Comparison of ENCODE assay signal across 14 cellular contexts in genomic region chr12:51322452-51322851, GRCh38. TPM values are rescaled to one million over a fixed set of nuclear protein-coding genes. Genes with fewer than 3 reads are reported as not detected.
DNase-seq lines count a peak whose midpoint lies in the region; ATAC-seq and TF ChIP-seq lines count a peak whose summit lies in the region.
"Had no signal": no experiment of that assay in that cellular context is flagged by ENCODE, and none has a peak within 500 bp of the region (broad histone marks: within the 10 kb centered on the region; RNA-seq: fewer than 3 reads in every experiment).

No MANE protein-coding gene starts in this region.

- peak overlapping the region; percentile 83 for H3K4me3 Mint-ChIP-seq in dendritic cell treated with granulocyte-macrophage colony-stimulating factor and Interleukin-4, amounts not matched to agents 40 ng/mL and 50 ng/mL, for 4 days
- H3K4me3 Mint-ChIP-seq: nephron progenitor cell had no signal

- H3K4me1 Mint-ChIP-seq in dendritic cell treated with granulocyte-macrophage colony-stimulating factor and Interleukin-4, amounts not matched to agents 40 ng/mL and 50 ng/mL, for 4 days (ENCODE audit: low read depth): peaks cover 85% of the 10 kb centered on the region

- H3K4me1 ChIP-seq in Peyer's patch (peaks cover 0 to 12% (median 8%) of the 10 kb centered on the region in 4 donors), testis (no peaks in the 10 kb centered on the region)

- H3K36me3 ChIP-seq in Peyer's patch: no peaks in the 10 kb centered on the region
- H3K36me3 ChIP-seq in testis (ENCODE audit: low read depth, missing control alignments): no peaks in the 10 kb centered on the region
- H3K36me3 ChIP-seq: vagina had no signal

- peaks cover 53% of the 10 kb centered on the region for H3K36me3 Mint-ChIP-seq in dendritic cell treated with granulocyte-macrophage colony-stimulating factor and Interleukin-4, amounts not matched to agents 40 ng/mL and 50 ng/mL, for 4 days (ENCODE audit: low read depth)

- peak overlapping the region; percentile 62 for H3K4me3 ChIP-seq in GM12864 (ENCODE audit: low read depth, low read length)
- H3K4me3 ChIP-seq in Peyer's patch: peak overlapping the region in 3 of 4 donors; percentile 50 to 52 (median 51)
- H3K4me3 ChIP-seq in testis: no peak overlapping the region
- H3K4me3 ChIP-seq: GM23248 had no signal

- no peak for ATAC-seq in GM21619 (IDR thresholded peaks at IDR 0.05; ENCODE audit: unreplicated experiment)

- H3K27me3 ChIP-seq in Peyer's patch (no peaks in the 10 kb centered on the region), testis (no peaks in the 10 kb centered on the region)
- H3K27me3 ChIP-seq: vagina had no signal

- peak overlapping the region; percentile 82 to 91 (median 85) for H3K27ac ChIP-seq in Peyer's patch
- no peak overlapping the region for H3K27ac ChIP-seq in testis
- H3K27ac ChIP-seq: GM23248 had no signal

- no peaks in the 10 kb centered on the region for H3K27me3 Mint-ChIP-seq in dendritic cell treated with granulocyte-macrophage colony-stimulating factor and Interleukin-4, amounts not matched to agents 40 ng/mL and 50 ng/mL, for 4 days

- peak overlapping the region; percentile 93 for H3K27ac Mint-ChIP-seq in dendritic cell treated with granulocyte-macrophage colony-stimulating factor and Interleukin-4, amounts not matched to agents 40 ng/mL and 50 ng/mL, for 4 days

- no peaks in the 10 kb centered on the region for H3K9me3 Mint-ChIP-seq in dendritic cell treated with granulocyte-macrophage colony-stimulating factor and Interleukin-4, amounts not matched to agents 40 ng/mL and 50 ng/mL, for 4 days

- TF ChIP-seq POLR2A in Peyer's patch (IDR thresholded peaks at IDR 0.05): no peak
- TF ChIP-seq POLR2A in testis (IDR thresholded peaks at IDR 0.05): no peak

- TF ChIP-seq CTCF in GM12864 (IDR thresholded peaks at IDR 0.05; ENCODE audit: low read depth, low read length, missing control alignments): no peak
- TF ChIP-seq CTCF in Peyer's patch (IDR thresholded peaks at IDR 0.05): no peak
- no peak for TF ChIP-seq CTCF in testis (IDR thresholded peaks at IDR 0.05)

- intact Hi-C loops in dendritic cell treated with granulocyte-macrophage colony-stimulating factor and Interleukin-4, amounts not matched to agents 40 ng/mL and 50 ng/mL, for 4 days (cut with micrococcal nuclease): no loop called here
- intact Hi-C loops in testis (cut with DNase I; ENCODE audit: low total_unique reads): loop anchor here (10.0 kb wide), 1 partner anchor 488 kb away; no protein-coding TSS in a partner anchor

- 83 to 85% methylated on average over 5 of the region's 5 CpGs for WGBS in testis, 2 donors

- DNase-seq in GM12864 (ENCODE audit: low read depth) (peak; percentile 61), Peyer's patch (no peak), testis (no peak), DMS114 treated with DMSO at 0.1 percent for 48 hours (lab: John Stamatoyannopoulos, UW; ENCODE audit: unreplicated experiment) (no peak)
- peak; percentile 50 for DNase-seq in stimulated activated CD4-positive, alpha-beta T cell treated with anti-CD3 and anti-CD28 coated beads, Interleukin-4, amount 100 ng/mL, for 24 hours
- DNase-seq: DMS79; GM23248; NCI-H1048; nephron progenitor cell; NK-92 treated with Interleukin-12 subunit alpha and Interleukin-12 subunit beta, amount 100 ng/mL, for 24 hours had no signal

- H3K9me3 ChIP-seq in Peyer's patch (no peaks in the 10 kb centered on the region), testis (no peaks in the 10 kb centered on the region)
- H3K9me3 ChIP-seq: vagina had no signal

RNA-seq across cellular contexts. Expression of gene BIN2, which starts 1.5 kb away (rescaled TPM):
- total RNA-seq in Peyer's patch (10 to 100 TPM in 1 of 4 donors, 1 to 10 TPM in 3; 2.3 to 38.0 (median 5.6) TPM), testis (10 to 100 TPM; 10.9 to 13.4 TPM)
- 29.6 TPM for polyA plus RNA-seq in testis (ENCODE audit: insufficient read depth, low read depth, low replicate concordance)
- total RNA-seq: GM23248 had no signal
- polyA plus RNA-seq: GM23248 had no signal

RNA-seq across cellular contexts. Expression of gene CELA1, which starts 24.0 kb away (rescaled TPM):
- not detected for total RNA-seq in Peyer's patch
- under 1 TPM in 1 of 2 donors, not detected in 1; 0.50 TPM for total RNA-seq in testis
- not detected for polyA plus RNA-seq in testis (ENCODE audit: insufficient read depth, low read depth, low replicate concordance)
- total RNA-seq: GM23248, vagina had no signal
- polyA plus RNA-seq: adipose tissue, GM23248 had no signal

RNA-seq across cellular contexts. Expression of gene SMAGP, which starts 52.2 kb away (rescaled TPM):
- total RNA-seq in Peyer's patch (10 to 100 TPM; 23.1 to 42.9 (median 39.1) TPM), testis (10 to 100 TPM; 12.2 to 13.5 TPM)
- polyA plus RNA-seq in testis (ENCODE audit: insufficient read depth, low read depth, low replicate concordance): 16.0 TPM

Comparison
In these comparisons a context has a peak if more than half of its experiments do, and no peak if none do; other contexts are left out.
1. DNase-seq: peak in GM12864 (single experiment) and stimulated activated CD4-positive, alpha-beta T cell treated with anti-CD3 and anti-CD28 coated beads, Interleukin-4, amount 100 ng/mL, for 24 hours (single experiment); none in Peyer's patch (0 of 3), testis (single experiment) and DMS114 treated with DMSO at 0.1 percent for 48 hours (single experiment).
2. H3K4me3 ChIP-seq: peak in GM12864 (single experiment) and Peyer's patch (3 of 4); none in testis (0 of 2).
3. H3K27ac ChIP-seq: peak in Peyer's patch (4 of 4); none in testis (0 of 2).